ENCODE assay signal across 20 cellular contexts in the genomic region with DNA sequence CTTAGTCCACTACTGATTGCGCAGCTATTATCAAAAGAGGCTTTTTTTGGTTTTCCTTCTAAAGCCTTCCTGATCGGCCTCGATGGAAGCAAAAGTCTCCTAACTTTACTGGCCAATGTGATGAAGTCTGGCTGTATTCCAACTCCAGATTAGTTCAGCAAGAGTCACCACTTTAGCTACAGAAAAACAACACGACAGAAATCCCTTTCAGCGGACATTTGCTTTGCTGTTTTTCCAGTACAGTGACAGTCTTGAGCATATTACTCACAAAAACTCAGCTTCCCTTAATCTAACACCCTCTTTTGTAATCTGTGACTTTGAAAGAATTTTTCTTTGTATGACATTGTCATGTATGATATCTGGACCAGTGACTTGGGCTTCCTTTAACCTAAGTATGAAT.
"Had no signal": no experiment of that assay in that cellular context is flagged by ENCODE, and none has a peak within 500 bp of the region (broad histone marks: within the 10 kb centered on the region; RNA-seq: fewer than 3 reads in every experiment).

No MANE protein-coding gene starts in this region.

- H3K9me3 ChIP-seq: heart right ventricle, tibial nerve, uterus had no signal

- H3K4me1 Mint-ChIP-seq: WTC11 had no signal

- H3K4me3 Mint-ChIP-seq: activated CD4-positive, alpha-beta memory T cell treated with anti-CD3 and anti-CD28 coated beads for 36 hours; activated T-helper 1 cell treated with anti-CD3 and anti-CD28 coated beads, Interleukin-12 subunit alpha, Interleukin-12 subunit beta, Interleukin-2, Interleukin-4 antibody, amounts not matched to agents 30 ng/mL and 10 ng/mL and 1 ng/mL, durations not matched to agents 14 hours and 24 hours and 36 hours; brain; T-helper 2 cell treated with Interferon-gamma antibody and Interleukin-4, amounts not matched to agents 5 μg/mL and 100 μg/mL, for 36 hours; WTC11 had no signal

- H3K4me3 ChIP-seq: coronary artery, heart right ventricle, skin epidermis, tibial nerve, uterus had no signal

- H3K27ac ChIP-seq: coronary artery, heart right ventricle, skin epidermis, tibial nerve, uterus had no signal

- H3K27ac Mint-ChIP-seq: activated CD4-positive, alpha-beta memory T cell treated with anti-CD3 and anti-CD28 coated beads for 36 hours; activated naive CD4-positive, alpha-beta T cell treated with anti-CD3 and anti-CD28 coated beads, Interleukin-2, amount 50 U/mL, for 72 hours; activated T-helper 1 cell treated with anti-CD3 and anti-CD28 coated beads, Interleukin-12 subunit alpha, Interleukin-12 subunit beta, Interleukin-2, Interleukin-4 antibody, amounts not matched to agents 30 ng/mL and 10 ng/mL and 1 ng/mL, durations not matched to agents 14 hours and 24 hours and 36 hours; T-helper 2 cell treated with Interferon-gamma antibody and Interleukin-4, amounts not matched to agents 5 μg/mL and 100 μg/mL, for 36 hours; WTC11 had no signal

- H3K27me3 Mint-ChIP-seq: activated CD4-positive, alpha-beta memory T cell treated with anti-CD3 and anti-CD28 coated beads for 36 hours; brain had no signal

- H3K9me3 Mint-ChIP-seq: activated CD4-positive, alpha-beta memory T cell treated with anti-CD3 and anti-CD28 coated beads for 36 hours; activated naive CD4-positive, alpha-beta T cell treated with anti-CD3 and anti-CD28 coated beads, Interleukin-2, amount 50 U/mL, for 72 hours; activated T-helper 1 cell treated with anti-CD3 and anti-CD28 coated beads, Interleukin-12 subunit alpha, Interleukin-12 subunit beta, Interleukin-2, Interleukin-4 antibody, amounts not matched to agents 30 ng/mL and 10 ng/mL and 1 ng/mL, durations not matched to agents 14 hours and 24 hours and 36 hours; brain; T-helper 2 cell treated with Interferon-gamma antibody and Interleukin-4, amounts not matched to agents 5 μg/mL and 100 μg/mL, for 36 hours; WTC11 had no signal

- H3K36me3 Mint-ChIP-seq: activated CD4-positive, alpha-beta memory T cell treated with anti-CD3 and anti-CD28 coated beads for 36 hours; activated naive CD4-positive, alpha-beta T cell treated with anti-CD3 and anti-CD28 coated beads, Interleukin-2, amount 50 U/mL, for 72 hours; WTC11 had no signal

- H3K4me1 ChIP-seq: tibial nerve, uterus had no signal

- DNase-seq: activated CD4-positive, alpha-beta memory T cell treated with anti-CD3 and anti-CD28 coated beads for 36 hours; activated CD4-positive, alpha-beta T cell treated with anti-CD3 and anti-CD28 coated beads for 4 hours; activated gamma-delta T cell treated with Interleukin-2 at 50 U/mL for 16 hours; activated T-cell treated with anti-CD3 and anti-CD28 coated beads for 4 hours; amniotic stem cell; heart right ventricle; left colon; midbrain; occipital lobe; retina; stimulated activated naive CD8-positive, alpha-beta T cell treated with anti-CD3 and anti-CD28 coated beads, Interleukin-15, Interleukin-2, amounts not matched to agents 100 U/mL and 50 U/mL, for 24 hours; uterus had no signal

- H3K36me3 ChIP-seq: heart right ventricle, tibial nerve, uterus had no signal

- H3K27me3 ChIP-seq: heart right ventricle, tibial nerve, uterus had no signal
